Comparison of ENCODE assay signal across 8 cellular contexts in the genomic region with DNA sequence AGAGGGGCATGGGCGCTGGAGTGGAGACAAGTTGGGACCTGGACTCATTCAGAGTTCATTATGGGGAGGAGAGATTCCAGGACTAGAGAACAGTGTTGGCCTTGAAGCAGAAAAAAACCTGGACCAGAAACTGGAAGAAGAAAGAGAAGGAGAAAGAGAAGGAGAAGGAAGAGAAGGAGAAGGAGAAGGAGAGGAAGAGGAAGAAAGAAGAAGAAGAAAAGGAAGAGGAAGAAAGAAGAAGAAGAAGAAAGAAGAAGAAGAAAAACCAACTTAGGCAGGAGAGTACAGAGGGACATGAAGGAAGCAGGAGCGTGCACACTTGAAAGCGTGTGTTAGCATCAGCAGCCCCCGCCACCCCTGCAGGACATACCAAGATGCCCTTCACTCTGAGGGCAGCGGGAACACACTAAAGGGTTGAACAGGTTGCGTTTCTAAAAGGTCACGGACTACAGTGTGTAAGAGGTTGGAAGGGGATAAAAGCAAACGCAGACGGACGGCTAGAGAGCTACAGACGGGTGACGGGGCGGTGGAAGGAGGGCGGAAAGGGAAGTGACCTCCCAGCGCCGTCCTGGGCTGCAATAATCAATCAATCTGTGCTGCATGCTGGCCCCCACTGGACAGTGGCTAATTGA.
DNase-seq lines count a peak whose midpoint lies in the region; ATAC-seq, FAIRE-seq and TF ChIP-seq lines count a peak whose summit lies in the region.

No MANE protein-coding gene starts in this region.

- ATAC-seq in natural killer cell, result no peak

- intact Hi-C loops in A673 (cut with micrococcal nuclease; ENCODE audit: unreplicated experiment), result no loop called here
- intact Hi-C loops in natural killer cell (cut with micrococcal nuclease), result no loop called here

- no peak for FAIRE-seq in astrocyte (lab: Jason Lieb, UNC)

- H3K36me3 ChIP-seq in A673 (ENCODE audit: insufficient read depth, low read length, poor library complexity, severe bottlenecking) (no peaks in the 10 kb centered on the region), HEK293 (ENCODE audit: control insufficient read depth in 2 of 2, insufficient read depth in 1 of 2, low read length in 2 of 2) (no peaks in the 10 kb centered on the region), astrocyte (ENCODE audit: insufficient read depth, low read length) (no peaks in the 10 kb centered on the region)

- H3K27me3 ChIP-seq in A673 (replicated peaks; ENCODE audit: insufficient read depth, low read depth, low read length, poor library complexity) (peaks cover 40% of the 10 kb centered on the region), astrocyte (ENCODE audit: insufficient read depth, low read length) (peaks cover 18% of the 10 kb centered on the region)

- no peaks in the 10 kb centered on the region for H4K20me1 ChIP-seq in astrocyte (ENCODE audit: insufficient read depth, low read length)

- H3K4me1 ChIP-seq in A673 (ENCODE audit: insufficient read depth, low read length, poor library complexity, severe bottlenecking) (no peaks in the 10 kb centered on the region), HEK293 (ENCODE audit: control insufficient read depth, insufficient read depth, low read length) (no peaks in the 10 kb centered on the region), astrocyte (ENCODE audit: insufficient read depth, low read length) (peaks cover 6% of the 10 kb centered on the region)

- H3K9ac ChIP-seq in astrocyte (ENCODE audit: low read length), result no peak overlapping the region

- no peaks in the 10 kb centered on the region for H3K4me1 Mint-ChIP-seq in astrocyte (ENCODE audit: low read depth, unreplicated experiment)
- peaks cover 5% of the 10 kb centered on the region for H3K4me1 Mint-ChIP-seq in mesothelial cell of epicardium
- no peaks in the 10 kb centered on the region for H3K4me1 Mint-ChIP-seq in natural killer cell

- peak overlapping the region; percentile 81 for H3K4me3 Mint-ChIP-seq in astrocyte (ENCODE audit: unreplicated experiment)
- H3K4me3 Mint-ChIP-seq in mesothelial cell of epicardium, result peak overlapping the region; percentile 79
- H3K4me3 Mint-ChIP-seq in natural killer cell, result no peak overlapping the region

- H3K9me3 Mint-ChIP-seq in astrocyte (ENCODE audit: unreplicated experiment) (peaks cover 5% of the 10 kb centered on the region), mesothelial cell of epicardium (no peaks in the 10 kb centered on the region), natural killer cell (peaks cover 2 to 7% of the 10 kb centered on the region in 2 donors)

- no TSS peak for BruUV-seq in A673 (replicated peaks; lab: Mats Ljungman, UMichigan)

- TF ChIP-seq CTCF in A673 (conservative IDR thresholded peaks at IDR 0.05; ENCODE audit: low read depth, low read length), result no peak
- TF ChIP-seq CTCF in HEK293 (tag by site-specific recombination; IDR thresholded peaks at IDR 0.05), result no peak
- TF ChIP-seq CTCF in astrocyte (IDR thresholded peaks at IDR 0.05; ENCODE audit: insufficient read depth, low read depth, low read length), result no peak
- TF ChIP-seq CTCF in mesothelial cell of epicardium (IDR thresholded peaks at IDR 0.05; ENCODE audit: unreplicated experiment), result no peak
- TF ChIP-seq CTCF in natural killer cell (IDR thresholded peaks at IDR 0.05), result no peak

- H3K27ac ChIP-seq in A673 (ENCODE audit: low read depth, low read length, poor library complexity, severe bottlenecking) (no peak overlapping the region), HEK293 (ENCODE audit: extremely low read depth, low read depth, low read length) (no peak overlapping the region), astrocyte (ENCODE audit: low read depth, low read length) (no peak overlapping the region), substantia nigra (ENCODE audit: low read depth, low read length, poor library complexity, severe bottlenecking) (no peak overlapping the region)

- CTCF ChIA-PET in A673 (lab: Charles Lee), result no interaction called here
- CTCF ChIA-PET in HEK293 (lab: Yijun Ruan, JAX), result interaction anchor here (0.7 to 1.1 kb wide), 2 partner anchors 17 to 521 kb away, joined by 3 to 4 read pairs; no protein-coding TSS in a partner anchor

- H3K36me3 Mint-ChIP-seq in astrocyte (ENCODE audit: low read depth, unreplicated experiment) (no peaks in the 10 kb centered on the region), mesothelial cell of epicardium (no peaks in the 10 kb centered on the region), natural killer cell (peaks cover 7% of the 10 kb centered on the region)

- H3K4me3 ChIP-seq in A673 (ENCODE audit: low read depth, low read length, poor library complexity, severe bottlenecking) (peak overlapping the region; percentile 19), HEK293 (ENCODE audit: low read depth, low read length) (peak overlapping the region; percentile 45), astrocyte (ENCODE audit: insufficient read depth, low read depth, low read length) (peak overlapping the region; percentile 50)

- peak overlapping the region; percentile 83 for H2AFZ ChIP-seq in astrocyte (ENCODE audit: low read depth, low read length)

- no peaks in the 10 kb centered on the region for H3K79me2 ChIP-seq in astrocyte (ENCODE audit: insufficient read depth, low read length)

- POLR2A ChIA-PET in A673 (lab: Charles Lee; ENCODE audit: low non-redundant PET) (no interaction called here), HEK293 (lab: Yijun Ruan, JAX) (no interaction called here)

- H3K27ac Mint-ChIP-seq in astrocyte (ENCODE audit: unreplicated experiment) (no peak overlapping the region), mesothelial cell of epicardium (no peak overlapping the region), natural killer cell (no peak overlapping the region)

- H3K4me2 ChIP-seq in astrocyte (ENCODE audit: low read length), result peak overlapping the region; percentile 86

- DNase-seq in A673 (ENCODE audit: low spot score) (no peak), astrocyte (ENCODE audit: low read depth) (no peak), mesothelial cell of epicardium (ENCODE audit: low spot score in 2 of 2, unreplicated experiment in 2 of 2) (no peak), HUDEP-2 (lab: John Stamatoyannopoulos, UW; ENCODE audit: unreplicated experiment in 76 of 76) (no peak), AG20443 (ENCODE audit: low spot score) (no peak), natural killer cell (no peak), substantia nigra (lab: John Stamatoyannopoulos, UW) (no peak)

- H3K27me3 Mint-ChIP-seq in astrocyte (ENCODE audit: low read depth, unreplicated experiment) (peaks cover 52% of the 10 kb centered on the region), mesothelial cell of epicardium (ENCODE audit: low read depth) (peaks cover 72% of the 10 kb centered on the region), natural killer cell (ENCODE audit: low read depth in 2 of 2) (peaks cover 13 to 20% of the 10 kb centered on the region in 2 donors)

- no peaks in the 10 kb centered on the region for H3K9me3 ChIP-seq in A673 (ENCODE audit: low read depth, low read length, poor library complexity, severe bottlenecking)
- H3K9me3 ChIP-seq in HEK293 (ENCODE audit: control insufficient read depth, insufficient read depth, low read depth, low read length), result no peaks in the 10 kb centered on the region
- H3K9me3 ChIP-seq in astrocyte (ENCODE audit: insufficient read depth, low read depth, low read length), result peaks cover 2% of the 10 kb centered on the region

TF ChIP-seq in HEK293, 187 proteins besides CTCF, POLR2A, EP300 and RAD21:
- TF ChIP-seq, protein P1, sequence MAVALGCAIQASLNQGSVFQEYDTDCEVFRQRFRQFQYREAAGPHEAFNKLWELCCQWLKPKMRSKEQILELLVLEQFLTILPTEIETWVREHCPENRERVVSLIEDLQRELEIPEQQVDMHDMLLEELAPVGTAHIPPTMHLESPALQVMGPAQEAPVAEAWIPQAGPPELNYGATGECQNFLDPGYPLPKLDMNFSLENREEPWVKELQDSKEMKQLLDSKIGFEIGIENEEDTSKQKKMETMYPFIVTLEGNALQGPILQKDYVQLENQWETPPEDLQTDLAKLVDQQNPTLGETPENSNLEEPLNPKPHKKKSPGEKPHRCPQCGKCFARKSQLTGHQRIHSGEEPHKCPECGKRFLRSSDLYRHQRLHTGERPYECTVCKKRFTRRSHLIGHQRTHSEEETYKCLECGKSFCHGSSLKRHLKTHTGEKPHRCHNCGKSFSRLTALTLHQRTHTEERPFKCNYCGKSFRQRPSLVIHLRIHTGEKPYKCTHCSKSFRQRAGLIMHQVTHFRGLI (tag by site-specific recombination; IDR thresholded peaks at IDR 0.05), result no peak
- TF ChIP-seq ZNF777 (tag by site-specific recombination; IDR thresholded peaks at IDR 0.05; ENCODE audit: borderline replicate concordance), result peak; percentile 22; the same call in 1 of the 2 replicates
